In the genomic region with DNA sequence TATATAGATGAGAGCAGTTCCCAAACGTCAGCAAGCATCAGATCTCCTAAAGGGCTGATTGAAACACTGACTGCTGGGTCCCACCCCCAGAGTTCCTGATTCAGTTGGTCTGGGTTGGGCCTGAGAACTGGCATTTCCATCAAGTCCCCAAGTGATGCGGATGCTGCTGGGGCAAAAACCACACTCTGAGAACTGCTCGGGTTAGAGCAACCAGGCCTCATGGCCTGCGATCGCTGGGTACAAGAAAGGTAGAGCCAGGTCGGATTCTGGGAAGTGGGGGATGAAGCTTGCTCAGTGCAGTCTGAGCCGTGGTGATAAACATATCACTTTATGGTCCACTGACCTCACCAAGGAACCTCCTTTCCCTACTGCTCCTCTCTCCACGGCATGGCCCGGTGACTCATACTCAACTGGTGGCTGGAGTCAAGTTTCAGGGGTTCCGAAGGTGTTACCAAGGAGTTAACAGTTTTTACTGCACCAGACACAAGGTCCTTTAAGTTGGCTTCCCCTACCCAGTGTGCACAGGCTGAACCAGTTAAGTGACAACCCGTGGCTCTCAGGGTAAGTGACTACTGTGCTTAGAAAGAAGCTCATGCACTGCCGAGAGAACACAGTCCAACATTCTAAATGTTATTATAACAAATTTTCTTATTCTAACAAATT, we compare ENCODE assay signal across 1 cellular context.
TF ChIP-seq lines count a peak whose summit lies in the region.

No MANE protein-coding gene starts in this region.

TF ChIP-seq in K562, 482 proteins besides CTCF, POLR2A, EP300 and RAD21 (continued from another document and continues in another):
- TF ChIP-seq, protein P1, sequence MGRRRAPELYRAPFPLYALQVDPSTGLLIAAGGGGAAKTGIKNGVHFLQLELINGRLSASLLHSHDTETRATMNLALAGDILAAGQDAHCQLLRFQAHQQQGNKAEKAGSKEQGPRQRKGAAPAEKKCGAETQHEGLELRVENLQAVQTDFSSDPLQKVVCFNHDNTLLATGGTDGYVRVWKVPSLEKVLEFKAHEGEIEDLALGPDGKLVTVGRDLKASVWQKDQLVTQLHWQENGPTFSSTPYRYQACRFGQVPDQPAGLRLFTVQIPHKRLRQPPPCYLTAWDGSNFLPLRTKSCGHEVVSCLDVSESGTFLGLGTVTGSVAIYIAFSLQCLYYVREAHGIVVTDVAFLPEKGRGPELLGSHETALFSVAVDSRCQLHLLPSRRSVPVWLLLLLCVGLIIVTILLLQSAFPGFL (CRISPR knock-in tag; IDR thresholded peaks at IDR 0.05) = no peak
- TF ChIP-seq MIER1 (IDR thresholded peaks at IDR 0.05; ENCODE audit: low read depth) = no peak
- peak; percentile 31; the same call in 1 of the 2 replicates for TF ChIP-seq KAT7 (CRISPR knock-in tag; IDR thresholded peaks at IDR 0.05; ENCODE audit: borderline replicate concordance)
- TF ChIP-seq BCLAF1 (IDR thresholded peaks at IDR 0.05; ENCODE audit: borderline replicate concordance in 1 of 2, control insufficient read depth in 1 of 2, low read depth in 2 of 2, low read length in 1 of 2) = no peak
- peak; percentile 94 for TF ChIP-seq NBN (IDR thresholded peaks at IDR 0.05; ENCODE audit: low read depth)
- TF ChIP-seq KLF6 (CRISPR knock-in tag; IDR thresholded peaks at IDR 0.05; ENCODE audit: borderline replicate concordance) = no peak
- no peak for TF ChIP-seq ZNF707 (CRISPR knock-in tag; conservative IDR thresholded peaks at IDR 0.05)
- no peak for TF ChIP-seq THAP12 (CRISPR knock-in tag; IDR thresholded peaks at IDR 0.05)
- TF ChIP-seq USF1 (CRISPR knock-in tag; IDR thresholded peaks at IDR 0.05) = no peak
- TF ChIP-seq, protein P2, sequence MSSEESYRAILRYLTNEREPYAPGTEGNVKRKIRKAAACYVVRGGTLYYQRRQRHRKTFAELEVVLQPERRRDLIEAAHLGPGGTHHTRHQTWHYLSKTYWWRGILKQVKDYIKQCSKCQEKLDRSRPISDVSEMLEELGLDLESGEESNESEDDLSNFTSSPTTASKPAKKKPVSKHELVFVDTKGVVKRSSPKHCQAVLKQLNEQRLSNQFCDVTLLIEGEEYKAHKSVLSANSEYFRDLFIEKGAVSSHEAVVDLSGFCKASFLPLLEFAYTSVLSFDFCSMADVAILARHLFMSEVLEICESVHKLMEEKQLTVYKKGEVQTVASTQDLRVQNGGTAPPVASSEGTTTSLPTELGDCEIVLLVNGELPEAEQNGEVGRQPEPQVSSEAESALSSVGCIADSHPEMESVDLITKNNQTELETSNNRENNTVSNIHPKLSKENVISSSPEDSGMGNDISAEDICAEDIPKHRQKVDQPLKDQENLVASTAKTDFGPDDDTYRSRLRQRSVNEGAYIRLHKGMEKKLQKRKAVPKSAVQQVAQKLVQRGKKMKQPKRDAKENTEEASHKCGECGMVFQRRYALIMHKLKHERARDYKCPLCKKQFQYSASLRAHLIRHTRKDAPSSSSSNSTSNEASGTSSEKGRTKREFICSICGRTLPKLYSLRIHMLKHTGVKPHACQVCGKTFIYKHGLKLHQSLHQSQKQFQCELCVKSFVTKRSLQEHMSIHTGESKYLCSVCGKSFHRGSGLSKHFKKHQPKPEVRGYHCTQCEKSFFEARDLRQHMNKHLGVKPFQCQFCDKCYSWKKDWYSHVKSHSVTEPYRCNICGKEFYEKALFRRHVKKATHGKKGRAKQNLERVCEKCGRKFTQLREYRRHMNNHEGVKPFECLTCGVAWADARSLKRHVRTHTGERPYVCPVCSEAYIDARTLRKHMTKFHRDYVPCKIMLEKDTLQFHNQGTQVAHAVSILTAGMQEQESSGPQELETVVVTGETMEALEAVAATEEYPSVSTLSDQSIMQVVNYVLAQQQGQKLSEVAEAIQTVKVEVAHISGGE (CRISPR knock-in tag; IDR thresholded peaks at IDR 0.05) = peak in 1 of 3 experiments; percentile 48; a peak in 1 of 6 replicates
- TF ChIP-seq ZNF232 (CRISPR knock-in tag; IDR thresholded peaks at IDR 0.05) = no peak
- no peak for TF ChIP-seq RBM14 (IDR thresholded peaks at IDR 0.05; ENCODE audit: borderline replicate concordance, insufficient read depth, low read depth, low read length)
- no peak for TF ChIP-seq ZKSCAN8 (CRISPR knock-in tag; IDR thresholded peaks at IDR 0.05)
- TF ChIP-seq TEAD1 (CRISPR knock-in tag; IDR thresholded peaks at IDR 0.05) = no peak
- peak; percentile 81 for TF ChIP-seq GATA2 (CRISPR knock-in tag; IDR thresholded peaks at IDR 0.05)
- peak; percentile 20 for TF ChIP-seq SETDB1 (IDR thresholded peaks at IDR 0.05; ENCODE audit: low read length)
- no peak; the same call in 1 of the 2 replicates for TF ChIP-seq PKNOX1 (IDR thresholded peaks at IDR 0.05)
- peak; percentile 79 for TF ChIP-seq POLR2AphosphoS5 (IDR thresholded peaks at IDR 0.05; ENCODE audit: control insufficient read depth, insufficient read depth, low read depth, low read length)
- TF ChIP-seq PCBP2 (IDR thresholded peaks at IDR 0.05; ENCODE audit: low read depth, low read length, poor library complexity, severe bottlenecking) = no peak
- TF ChIP-seq ZNF239 (CRISPR knock-in tag; IDR thresholded peaks at IDR 0.05) = no peak; the same call in 1 of the 2 replicates
- peak; percentile 64; the same call in 1 of the 2 replicates for TF ChIP-seq PHB2 (IDR thresholded peaks at IDR 0.05; ENCODE audit: low read depth)
- peak; percentile 99 for TF ChIP-seq STAT5A (IDR thresholded peaks at IDR 0.05; ENCODE audit: borderline replicate concordance, low read length)
- TF ChIP-seq ZBTB34 (CRISPR knock-in tag; IDR thresholded peaks at IDR 0.05) = no peak; the same call in 1 of the 2 replicates
- peak; percentile 95 for TF ChIP-seq ATF7 (IDR thresholded peaks at IDR 0.05)
- no peak for TF ChIP-seq ZNF274 (IDR thresholded peaks at IDR 0.05; ENCODE audit: borderline replicate concordance, low read depth, low read length)
- peak; percentile 93 for TF ChIP-seq HDAC2 (IDR thresholded peaks at IDR 0.05)
- no peak for TF ChIP-seq BMI1 (IDR thresholded peaks at IDR 0.05; ENCODE audit: low read length)
- peak; percentile 96 for TF ChIP-seq MYNN (IDR thresholded peaks at IDR 0.05)
- TF ChIP-seq MYNN (CRISPR knock-in tag; IDR thresholded peaks at IDR 0.05) = no peak
- TF ChIP-seq UBTF (IDR thresholded peaks at IDR 0.05; ENCODE audit: borderline replicate concordance in 1 of 2, low read depth in 2 of 2, low read length in 2 of 2) = 0 out of 4 replicates have a peak, but pooled peaks of 1 of the 2 experiments have one; percentile 41
- peak; percentile 97 for TF ChIP-seq SMARCC2 (IDR thresholded peaks at IDR 0.05; ENCODE audit: low read depth)
- TF ChIP-seq CXXC5 (CRISPR knock-in tag; IDR thresholded peaks at IDR 0.05) = peak; percentile 85
